In genomic region chr5:95822038-95822407, GRCh38 we compare ENCODE assay signal across 7 cellular contexts. TPM values are rescaled to one million over a fixed set of nuclear protein-coding genes. Genes with fewer than 3 reads are reported as not detected.
DNase-seq lines count a peak whose midpoint lies in the region; ATAC-seq and TF ChIP-seq lines count a peak whose summit lies in the region.

No MANE protein-coding gene starts in this region.

- peak overlapping the region; percentile 97 for H3K9ac ChIP-seq in Loucy (ENCODE audit: low read depth, low read length, poor library complexity, severe bottlenecking)
- H3K9ac ChIP-seq in mucosa of stomach (ENCODE audit: low read length): peak overlapping the region; percentile 61

- ATAC-seq in GM21737 (IDR thresholded peaks at IDR 0.05; ENCODE audit: unreplicated experiment): peak; percentile 42

- TF ChIP-seq CTCF in Loucy (conservative IDR thresholded peaks at IDR 0.05; ENCODE audit: low read length) (no peak), VCaP (conservative IDR thresholded peaks at IDR 0.05) (no peak), epithelial cell of proximal tubule (conservative IDR thresholded peaks at IDR 0.05; ENCODE audit: low read depth, low read length) (no peak), vagina (IDR thresholded peaks at IDR 0.05) (no peak)

- H3K27me3 ChIP-seq in Loucy (ENCODE audit: insufficient read depth, low read length, poor library complexity, severe bottlenecking): no peaks in the 10 kb centered on the region
- no peaks in the 10 kb centered on the region for H3K27me3 ChIP-seq in mucosa of stomach (ENCODE audit: control insufficient read depth, insufficient read depth, low read length)
- no peaks in the 10 kb centered on the region for H3K27me3 ChIP-seq in vagina

- H3K79me2 ChIP-seq in Loucy (ENCODE audit: insufficient read depth, low read length): peaks cover 62% of the 10 kb centered on the region

- H3K9me3 ChIP-seq in Loucy (ENCODE audit: insufficient read depth, low read depth, low read length) (no peaks in the 10 kb centered on the region), mucosa of stomach (ENCODE audit: control insufficient read depth, low read length) (no peaks in the 10 kb centered on the region), vagina (no peaks in the 10 kb centered on the region)

- H3F3A ChIP-seq in Loucy (ENCODE audit: low read depth): peaks cover 4% of the 10 kb centered on the region; the same call in 1 of the 2 replicates

- peak overlapping the region; percentile 87 for H3K4me2 ChIP-seq in Loucy (ENCODE audit: low read depth, low read length, poor library complexity, severe bottlenecking)

- H2AFZ ChIP-seq in Loucy (ENCODE audit: low read length): peak overlapping the region; percentile 42; the same call in 1 of the 2 replicates

- intact Hi-C loops in vagina (cut with DNase I): loop anchor here (2.0 kb wide), 1 partner anchor 21 kb away; no protein-coding TSS in a partner anchor

- H3K9me2 ChIP-seq in Loucy (replicated peaks; ENCODE audit: low read depth, low read length): no peaks in the 10 kb centered on the region

- peaks cover 60% of the 10 kb centered on the region for H3K4me1 ChIP-seq in Loucy (ENCODE audit: insufficient read depth, low read length, poor library complexity, severe bottlenecking)
- peaks cover 47% of the 10 kb centered on the region for H3K4me1 ChIP-seq in mucosa of stomach (ENCODE audit: control insufficient read depth, insufficient read depth, low read length)
- H3K4me1 ChIP-seq in vagina: peaks cover 72% of the 10 kb centered on the region

- peak overlapping the region; percentile 81 for H3K27ac ChIP-seq in VCaP
- H3K27ac ChIP-seq in vagina: peak overlapping the region; percentile 90

- peaks cover 2% of the 10 kb centered on the region; the same call in 1 of the 2 replicates for H3K36me3 ChIP-seq in Loucy (ENCODE audit: insufficient read depth, low read length)
- no peaks in the 10 kb centered on the region for H3K36me3 ChIP-seq in mucosa of stomach (ENCODE audit: control insufficient read depth, insufficient read depth, low read length)
- H3K36me3 ChIP-seq in vagina: peaks cover 0 to under 1% of the 10 kb centered on the region in 2 donors

- DNase-seq in GM03348 (ENCODE audit: low spot score) (peak; percentile 61), epithelial cell of proximal tubule (ENCODE audit: low read depth) (no peak), vagina (ENCODE audit: extremely low spot score in 2 of 2) (no peak)

- H3K4me3 ChIP-seq in Loucy (ENCODE audit: low read length, poor library complexity, severe bottlenecking) (peak overlapping the region; percentile 93), epithelial cell of proximal tubule (ENCODE audit: low read depth, low read length) (peak overlapping the region; percentile 100), mucosa of stomach (ENCODE audit: low read length) (peak overlapping the region; percentile 51), vagina (peak overlapping the region; percentile 68 to 84)

- no peak for TF ChIP-seq POLR2A in vagina (IDR thresholded peaks at IDR 0.05)

- peaks cover 35% of the 10 kb centered on the region for H4K20me1 ChIP-seq in Loucy (ENCODE audit: insufficient read depth, low read length, poor library complexity, severe bottlenecking)

RNA-seq across cellular contexts. Expression of gene GLRX, which starts 0.5 kb away (rescaled TPM):
- total RNA-seq in epithelial cell of proximal tubule (147 and 181 TPM in 2 replicates), vagina (63.3 TPM)
